1 cellular context compared by ENCODE assay signal in genomic region chr2:178238144-178238521, GRCh38.
TF ChIP-seq lines count a peak whose summit lies in the region.

No MANE protein-coding gene starts in this region.

TF ChIP-seq in IMR-90, 13 proteins besides CTCF, POLR2A, EP300 and RAD21 (continued from another document):
- TF ChIP-seq SMC3 (IDR thresholded peaks at IDR 0.05; ENCODE audit: low read depth, low read length): no peak
- TF ChIP-seq FOS (IDR thresholded peaks at IDR 0.05; ENCODE audit: low read depth, low read length): no peak
- TF ChIP-seq BHLHE40 (IDR thresholded peaks at IDR 0.05; ENCODE audit: low read depth, low read length): no peak
- no peak for TF ChIP-seq ELK1 (IDR thresholded peaks at IDR 0.05; ENCODE audit: borderline replicate concordance, low read depth, low read length)
